ENCODE assay signal across 28 cellular contexts in the genomic region with DNA sequence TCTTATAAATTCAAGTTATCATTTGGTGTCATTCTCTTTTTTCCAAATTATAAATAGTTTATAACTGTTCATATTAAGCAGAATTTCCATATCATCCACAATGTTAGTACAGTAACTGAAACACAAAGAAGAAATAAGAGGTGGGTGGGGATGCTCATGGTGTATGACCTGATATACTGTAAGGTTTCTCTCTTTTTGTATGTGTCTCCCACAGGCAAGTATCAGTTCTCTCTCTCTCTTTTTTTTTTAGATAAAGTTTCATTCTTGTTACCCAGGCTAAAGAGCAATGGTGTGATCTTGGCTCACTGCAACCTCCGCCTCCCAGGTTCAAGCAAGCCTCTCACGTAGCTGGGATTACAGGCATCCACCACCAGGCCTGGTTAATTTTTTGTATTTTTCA. TPM values are rescaled to one million over a fixed set of nuclear protein-coding genes. Genes with fewer than 3 reads are reported as not detected.
"Had no signal": no experiment of that assay in that cellular context is flagged by ENCODE, and none has a peak within 500 bp of the region (broad histone marks: within the 10 kb centered on the region; RNA-seq: fewer than 3 reads in every experiment).

No MANE protein-coding gene starts in this region.

- ATAC-seq: activated CD4-positive, CD25-positive, alpha-beta regulatory T cell treated with anti-CD3 and anti-CD28 coated beads, Interleukin-2, amount 50 U/mL, for 24 hours; activated T-cell treated with anti-CD3 and anti-CD28 coated beads, Interleukin-2, amount 50 U/mL, for 72 hours; left colon; natural killer cell treated with Interleukin-12 subunit alpha and Interleukin-12 subunit beta and Interleukin-15 and Interleukin-18, amount 100 ng/mL, for 72 hours; pancreas; right lobe of liver; stimulated activated naive CD8-positive, alpha-beta T cell treated with anti-CD3 and anti-CD28 coated beads, Interleukin-15, amount 100 ng/mL, for 72 hours had no signal

- H3K36me3 ChIP-seq: breast epithelium, neutrophil, pancreas, right lobe of liver, suprapubic skin, transverse colon, vagina had no signal

- H3K27me3 ChIP-seq: breast epithelium, neutrophil, pancreas, right lobe of liver, suprapubic skin, transverse colon, vagina had no signal

- H3K9me3 ChIP-seq: breast epithelium, neutrophil, pancreas, right lobe of liver, suprapubic skin, transverse colon, vagina had no signal

- H3K4me1 ChIP-seq: breast epithelium, pancreas, right lobe of liver, suprapubic skin, transverse colon, vagina had no signal

- H3K4me3 ChIP-seq: breast epithelium, lung, pancreas, right lobe of liver, suprapubic skin, transverse colon, vagina had no signal

- H3K27ac ChIP-seq: breast epithelium, neutrophil, pancreas, right lobe of liver, suprapubic skin, transverse colon, vagina had no signal

- DNase-seq: activated CD4-positive, alpha-beta T cell treated with anti-CD3 and anti-CD28 coated beads, Interleukin-2, amount 50 U/mL, for 1 hour; activated CD8-positive, alpha-beta memory T cell treated with anti-CD3 and anti-CD28 coated beads, Interleukin-2, amount 50 U/mL, for 48 hours; activated effector memory CD4-positive, alpha-beta T cell treated with anti-CD3 and anti-CD28 coated beads, Interleukin-2, amount 50 U/mL, for 16 hours; activated T-cell treated with anti-CD3 and anti-CD28 coated beads, Interleukin-2, amount 50 U/mL, for 72 hours; cerebellar nuclear complex; cortex of kidney; erythroblast; hypothalamus; islet precursor cell; left colon; pancreas; right lobe of liver; small intestine; stimulated activated CD4-positive, alpha-beta T cell treated with anti-CD3 and anti-CD28 coated beads, Interleukin-15, amount 100 ng/mL, for 24 hours; stimulated activated CD4-positive, alpha-beta T cell treated with anti-CD3 and anti-CD28 coated beads, Interleukin-2, amount 100 ng/mL, for 48 hours; stimulated activated naive CD8-positive, alpha-beta T cell treated with anti-CD3 and anti-CD28 coated beads, Interleukin-15, amount 100 ng/mL, for 72 hours; transverse colon had no signal

RNA-seq across cellular contexts. Expression of gene UGT2A3, which starts 43.7 kb away (rescaled TPM):
- total RNA-seq: activated T-cell treated with anti-CD3 and anti-CD28 coated beads, Interleukin-2, amount 50 U/mL, for 72 hours; astrocyte; frontal cortex; mesothelial cell of epicardium; natural killer cell treated with Interleukin-12 subunit alpha and Interleukin-12 subunit beta and Interleukin-15 and Interleukin-18, amount 100 ng/mL, for 72 hours; pulmonary artery endothelial cell; vagina had no signal
